In genomic region chr2:25567406-25567805, GRCh38 we compare ENCODE assay signal across 8 cellular contexts.
DNase-seq lines count a peak whose midpoint lies in the region; ATAC-seq, FAIRE-seq and TF ChIP-seq lines count a peak whose summit lies in the region.

No MANE protein-coding gene starts in this region.

- intact Hi-C loops in uterus (cut with DNase I; ENCODE audit: low total_unique reads): no loop called here

- peak; percentile 70 to 76 for TF ChIP-seq RAD21 in A549 (conservative IDR thresholded peaks at IDR 0.05 in 1 of 2, IDR thresholded peaks at IDR 0.05 in 1 of 2)

- H3K36me3 Mint-ChIP-seq in activated CD8-positive, alpha-beta T cell treated with anti-CD3 and anti-CD28 coated beads, Interleukin-2, amount 10 ng/mL, durations not matched to agents 7 days and 5 days (ENCODE audit: low read depth): peaks cover 4% of the 10 kb centered on the region

- POLR2A ChIA-PET in A549 (lab: Yijun Ruan, JAX): no interaction called here
- POLR2A ChIA-PET in activated CD8-positive, alpha-beta T cell treated with anti-CD3 and anti-CD28 coated beads, Interleukin-2, amount 10 ng/mL, durations not matched to agents 7 days and 5 days (lab: Charles Lee): interaction anchor here (1.1 kb wide), 1 partner anchor 9 kb away, joined by 3 read pairs; no protein-coding TSS in a partner anchor

- H3K27ac ChIP-seq in A549 (no peak overlapping the region), keratinocyte (ENCODE audit: control insufficient read depth, insufficient read depth, low read length) (no peak overlapping the region), uterus (no peak overlapping the region)

- no peaks in the 10 kb centered on the region for H3K27me3 Mint-ChIP-seq in activated CD8-positive, alpha-beta T cell treated with anti-CD3 and anti-CD28 coated beads, Interleukin-2, amount 10 ng/mL, durations not matched to agents 7 days and 5 days (ENCODE audit: low read depth)

- DNase-seq in A549 (ENCODE audit: low read depth in 1 of 2, low spot score in 1 of 2) (peak; percentile 40 to 59), GF-D8 (lab: John Stamatoyannopoulos, UW) (peak; percentile 62), keratinocyte (ENCODE audit: low read depth, low spot score) (no peak), uterus (no peak)
- DNase-seq in activated CD8-positive, alpha-beta T cell treated with anti-CD3 and anti-CD28 coated beads, Interleukin-2, amount 10 ng/mL, durations not matched to agents 7 days and 5 days: peak; percentile 52
- DNase-seq in stimulated activated CD4-positive, alpha-beta T cell treated with anti-CD3 and anti-CD28 coated beads, Interleukin-2, amount 100 ng/mL, for 24 hours: no peak
- DNase-seq in activated CD4-positive, alpha-beta T cell treated with anti-CD3 and anti-CD28 coated beads, Interleukin-2, amount 50 U/mL, for 48 hours: no peak

- H4K20me1 ChIP-seq in keratinocyte (ENCODE audit: control insufficient read depth, extremely low read depth, insufficient read depth, low read length): no peaks in the 10 kb centered on the region

- peaks cover 0 to 4% of the 10 kb centered on the region in 2 experiments for H3K36me3 ChIP-seq in keratinocyte (ENCODE audit: control insufficient read depth in 2 of 2, extremely low read depth in 1 of 2, insufficient read depth in 2 of 2, low read length in 2 of 2)
- no peaks in the 10 kb centered on the region for H3K36me3 ChIP-seq in uterus

- TF ChIP-seq CTCF in A549 (IDR thresholded peaks at IDR 0.05) (peak; percentile 82), LNCAP (IDR thresholded peaks at IDR 0.05) (peak; percentile 46), keratinocyte (optimal IDR thresholded peaks at IDR 0.05 in 1 of 3, IDR thresholded peaks at IDR 0.05 in 1 of 3, conservative IDR thresholded peaks at IDR 0.05 in 1 of 3; ENCODE audit: extremely low read depth in 1 of 3, insufficient read depth in 2 of 3, low read length in 3 of 3) (peak in 2 of 3 experiments; percentile 16 to 32), uterus (IDR thresholded peaks at IDR 0.05) (no peak)

- H3K4me2 ChIP-seq in A549 (no peak overlapping the region), keratinocyte (ENCODE audit: control insufficient read depth, extremely low read depth, insufficient read depth, low read depth, low read length) (no peak overlapping the region)

- H3K4me1 ChIP-seq in A549 (no peaks in the 10 kb centered on the region), keratinocyte (ENCODE audit: control insufficient read depth, extremely low read depth, insufficient read depth, low read length) (no peaks in the 10 kb centered on the region), uterus (no peaks in the 10 kb centered on the region)

- no peaks in the 10 kb centered on the region for H3K79me2 ChIP-seq in keratinocyte (ENCODE audit: control insufficient read depth, insufficient read depth, low read length)

- H3K4me3 Mint-ChIP-seq in activated CD8-positive, alpha-beta T cell treated with anti-CD3 and anti-CD28 coated beads, Interleukin-2, amount 10 ng/mL, durations not matched to agents 7 days and 5 days: no peak overlapping the region

- H3K9me1 ChIP-seq in keratinocyte (ENCODE audit: control insufficient read depth, extremely low read depth, insufficient read depth, low read length): no peaks in the 10 kb centered on the region

- H3K27me3 ChIP-seq in keratinocyte (ENCODE audit: control insufficient read depth, extremely low read depth, insufficient read depth, low read length) (no peaks in the 10 kb centered on the region), uterus (no peaks in the 10 kb centered on the region)

- 54% methylated on average over 1 of the region's 1 CpG for WGBS in A549 (ENCODE audit: missing lambda C conversion rate)

- CTCF ChIA-PET in A549 (lab: Yijun Ruan, JAX): interaction anchor here (0.7 to 2.6 kb wide), 30 partner anchors 8 to 401 kb away, joined by 3 to 16 read pairs (median 4); no protein-coding TSS in a partner anchor
- CTCF ChIA-PET in activated CD8-positive, alpha-beta T cell treated with anti-CD3 and anti-CD28 coated beads, Interleukin-2, amount 10 ng/mL, durations not matched to agents 7 days and 5 days (lab: Charles Lee): interaction anchor here (0.8 to 3.5 kb wide), 33 partner anchors 9 to 592 kb away, joined by 3 to 25 read pairs (median 5); no protein-coding TSS in a partner anchor

- ATAC-seq in A549: peak; percentile 84 to 89; a peak in 5 of 6 replicates
- ATAC-seq in activated CD8-positive, alpha-beta T cell treated with anti-CD3 and anti-CD28 coated beads, Interleukin-2, amount 10 ng/mL, durations not matched to agents 7 days and 5 days: peak; percentile 74

- H3K27ac Mint-ChIP-seq in activated CD8-positive, alpha-beta T cell treated with anti-CD3 and anti-CD28 coated beads, Interleukin-2, amount 10 ng/mL, durations not matched to agents 7 days and 5 days: peak overlapping the region; percentile 73

- no peak for FAIRE-seq in A549 (lab: Jason Lieb, UNC)
- peak; percentile 5 for FAIRE-seq in keratinocyte (lab: Jason Lieb, UNC)

- H3K9me3 Mint-ChIP-seq in activated CD8-positive, alpha-beta T cell treated with anti-CD3 and anti-CD28 coated beads, Interleukin-2, amount 10 ng/mL, durations not matched to agents 7 days and 5 days (ENCODE audit: insufficient read depth): no peaks in the 10 kb centered on the region

- TF ChIP-seq POLR2A in A549 (IDR thresholded peaks at IDR 0.05; ENCODE audit: low read length) (no peak), uterus (IDR thresholded peaks at IDR 0.05) (no peak)

- H3K4me3 ChIP-seq in A549: no peak overlapping the region
- no peak overlapping the region for H3K4me3 ChIP-seq in keratinocyte (ENCODE audit: control insufficient read depth in 2 of 3, extremely low read depth in 1 of 3, insufficient read depth in 2 of 3, low read depth in 1 of 3, low read length in 3 of 3)
- no peak overlapping the region for H3K4me3 ChIP-seq in uterus

- H3K9ac ChIP-seq in keratinocyte (ENCODE audit: control insufficient read depth, extremely low read depth, insufficient read depth, low read length): no peak overlapping the region

- dilution Hi-C loops in keratinocyte (cut with MboI; ENCODE audit: extremely low pct_ligation_motif_present, low sequenced_read_pairs): no loop called here

- H3K9me3 ChIP-seq in A549: no peaks in the 10 kb centered on the region
- H3K9me3 ChIP-seq in keratinocyte (ENCODE audit: control insufficient read depth, low read depth, low read length): no peaks in the 10 kb centered on the region
- H3K9me3 ChIP-seq in uterus: no peaks in the 10 kb centered on the region

- H3K4me1 Mint-ChIP-seq in activated CD8-positive, alpha-beta T cell treated with anti-CD3 and anti-CD28 coated beads, Interleukin-2, amount 10 ng/mL, durations not matched to agents 7 days and 5 days (ENCODE audit: low read depth): peaks cover 19% of the 10 kb centered on the region

- H2AFZ ChIP-seq in keratinocyte (ENCODE audit: control insufficient read depth, low read length): no peak overlapping the region

- TF ChIP-seq EP300 in A549 (IDR thresholded peaks at IDR 0.05): no peak

TF ChIP-seq in A549, 52 proteins besides CTCF, POLR2A, EP300 and RAD21:
- TF ChIP-seq SMC3 (IDR thresholded peaks at IDR 0.05) (peak; percentile 64), CHD4 (IDR thresholded peaks at IDR 0.05; ENCODE audit: borderline replicate concordance) (no peak), CEBPB (IDR thresholded peaks at IDR 0.05) (0 out of 4 replicates have a peak, but pooled peaks of 1 of the 2 experiments have one; percentile 19)

Comparison
In these comparisons a context has a peak if more than half of its experiments do, and no peak if none do; other contexts are left out.
1. DNase-seq: peak in A549 (2 of 2), GF-D8 (single experiment) and activated CD8-positive, alpha-beta T cell treated with anti-CD3 and anti-CD28 coated beads, Interleukin-2, amount 10 ng/mL, durations not matched to agents 7 days and 5 days (single experiment); none in keratinocyte (single experiment), uterus (0 of 2), stimulated activated CD4-positive, alpha-beta T cell treated with anti-CD3 and anti-CD28 coated beads, Interleukin-2, amount 100 ng/mL, for 24 hours (0 of 2) and activated CD4-positive, alpha-beta T cell treated with anti-CD3 and anti-CD28 coated beads, Interleukin-2, amount 50 U/mL, for 48 hours (0 of 2).
2. CTCF ChIP-seq: peak in A549 (single experiment), LNCAP (single experiment) and keratinocyte (2 of 3); none in uterus (0 of 4).